21 cellular contexts compared by ENCODE assay signal in genomic region chr11:115941044-115941443, GRCh38.
DNase-seq lines count a peak whose midpoint lies in the region; ATAC-seq and TF ChIP-seq lines count a peak whose summit lies in the region.
"Had no signal": no experiment of that assay in that cellular context is flagged by ENCODE, and none has a peak within 500 bp of the region (broad histone marks: within the 10 kb centered on the region; RNA-seq: fewer than 3 reads in every experiment).

No MANE protein-coding gene starts in this region.

- peak overlapping the region; percentile 20 to 52 for H3K27ac ChIP-seq in breast epithelium
- H3K27ac ChIP-seq in SJSA1: peak overlapping the region; percentile 77
- peak overlapping the region; percentile 88 for H3K27ac ChIP-seq in smooth muscle cell (ENCODE audit: low read depth)
- no peak overlapping the region for H3K27ac ChIP-seq in psoas muscle
- H3K27ac ChIP-seq: BLaER1, GM23248, RWPE1 had no signal

- H3K9ac ChIP-seq in smooth muscle cell (ENCODE audit: low read depth): peak overlapping the region; percentile 50
- H3K9ac ChIP-seq: BLaER1, GM23248 had no signal

- H3K9me3 ChIP-seq in breast epithelium (no peaks in the 10 kb centered on the region), SJSA1 (replicated peaks) (no peaks in the 10 kb centered on the region), smooth muscle cell (replicated peaks; ENCODE audit: low read depth) (no peaks in the 10 kb centered on the region), psoas muscle (no peaks in the 10 kb centered on the region)
- H3K9me3 ChIP-seq: BLaER1 had no signal

- H4K20me1 ChIP-seq in smooth muscle cell (ENCODE audit: low read depth): no peaks in the 10 kb centered on the region
- H4K20me1 ChIP-seq: BLaER1 had no signal

- no peaks in the 10 kb centered on the region for H3K36me3 ChIP-seq in breast epithelium
- H3K36me3 ChIP-seq in SJSA1: no peaks in the 10 kb centered on the region
- no peaks in the 10 kb centered on the region for H3K36me3 ChIP-seq in smooth muscle cell (ENCODE audit: low read depth)
- no peaks in the 10 kb centered on the region for H3K36me3 ChIP-seq in psoas muscle (ENCODE audit: insufficient read depth in 1 of 2, low read depth in 1 of 2)
- H3K36me3 ChIP-seq: BLaER1 had no signal

- no peaks in the 10 kb centered on the region for H3K27me3 Mint-ChIP-seq in MCF 10A (ENCODE audit: insufficient read depth, unreplicated experiment)
- H3K27me3 Mint-ChIP-seq in glutamatergic neuron (ENCODE audit: unreplicated experiment): peaks cover 8% of the 10 kb centered on the region

- TF ChIP-seq CTCF in breast epithelium (IDR thresholded peaks at IDR 0.05): no peak
- TF ChIP-seq CTCF in MCF 10A (IDR thresholded peaks at IDR 0.05; ENCODE audit: unreplicated experiment): no peak
- TF ChIP-seq CTCF in glutamatergic neuron (IDR thresholded peaks at IDR 0.05; ENCODE audit: partially characterized antibody, unreplicated experiment): no peak
- TF ChIP-seq CTCF in smooth muscle cell (IDR thresholded peaks at IDR 0.05; ENCODE audit: borderline replicate concordance, insufficient read depth, poor library complexity, severe bottlenecking): no peak
- no peak for TF ChIP-seq CTCF in psoas muscle (IDR thresholded peaks at IDR 0.05)

- WGBS in smooth muscle cell (ENCODE audit: low lambda C conversion rate): 63% methylated on average over 5 of the region's 5 CpGs
- WGBS in psoas muscle, 3 donors: 87 to 92% (median 92%) methylated on average over 5 of the region's 5 CpGs

- POLR2A ChIA-PET in MCF 10A (lab: Yijun Ruan, JAX): no interaction called here

- peaks cover 30% of the 10 kb centered on the region for H3K9me3 Mint-ChIP-seq in MCF 10A (ENCODE audit: unreplicated experiment)
- peaks cover 17% of the 10 kb centered on the region for H3K9me3 Mint-ChIP-seq in glutamatergic neuron (ENCODE audit: unreplicated experiment)

- no TSS peak for BruUV-seq in MCF 10A (replicated peaks; lab: Mats Ljungman, UMichigan)

- H3K4me3 ChIP-seq in breast epithelium (no peak overlapping the region), SJSA1 (no peak overlapping the region), smooth muscle cell (no peak overlapping the region), psoas muscle (no peak overlapping the region)
- H3K4me3 ChIP-seq: BLaER1, GM23248 had no signal

- H3K4me1 Mint-ChIP-seq in MCF 10A (ENCODE audit: insufficient read depth, unreplicated experiment) (no peaks in the 10 kb centered on the region), glutamatergic neuron (ENCODE audit: low read depth, unreplicated experiment) (peaks cover 33% of the 10 kb centered on the region)

- no peaks in the 10 kb centered on the region for H3K4me1 ChIP-seq in breast epithelium
- H3K4me1 ChIP-seq in SJSA1 (replicated peaks): peaks cover 30% of the 10 kb centered on the region
- no peaks in the 10 kb centered on the region for H3K4me1 ChIP-seq in smooth muscle cell (ENCODE audit: low read depth)
- no peaks in the 10 kb centered on the region for H3K4me1 ChIP-seq in psoas muscle
- H3K4me1 ChIP-seq: BLaER1 had no signal

- H3K4me3 Mint-ChIP-seq in MCF 10A (ENCODE audit: unreplicated experiment): no peak overlapping the region
- H3K4me3 Mint-ChIP-seq in glutamatergic neuron (ENCODE audit: unreplicated experiment): no peak overlapping the region
- H3K4me3 Mint-ChIP-seq: CD8-positive, alpha-beta memory T cell had no signal

- H3K36me3 Mint-ChIP-seq in MCF 10A (ENCODE audit: insufficient read depth, unreplicated experiment) (no peaks in the 10 kb centered on the region), glutamatergic neuron (ENCODE audit: unreplicated experiment) (no peaks in the 10 kb centered on the region)
- H3K36me3 Mint-ChIP-seq: CD8-positive, alpha-beta memory T cell had no signal

- intact Hi-C loops in breast epithelium (cut with DNase I; ENCODE audit: low total_unique reads): no loop called here
- intact Hi-C loops in MCF 10A (cut with micrococcal nuclease): no loop called here
- intact Hi-C loops in psoas muscle (cut with DNase I): no loop called here

- H3K4me2 ChIP-seq in smooth muscle cell: peak overlapping the region; percentile 54
- H3K4me2 ChIP-seq: BLaER1 had no signal

- H3K79me2 ChIP-seq in smooth muscle cell (ENCODE audit: low read depth): no peaks in the 10 kb centered on the region

- no peaks in the 10 kb centered on the region for H3K27me3 ChIP-seq in breast epithelium
- H3K27me3 ChIP-seq in SJSA1 (replicated peaks): no peaks in the 10 kb centered on the region
- H3K27me3 ChIP-seq in smooth muscle cell (ENCODE audit: low read depth): peaks cover 9% of the 10 kb centered on the region
- peaks cover 0 to 11% (median 5%) of the 10 kb centered on the region in 3 donors for H3K27me3 ChIP-seq in psoas muscle (ENCODE audit: insufficient read depth in 3 of 3, low read length in 2 of 3)
- H3K27me3 ChIP-seq: BLaER1 had no signal

- H3K27ac Mint-ChIP-seq in MCF 10A (ENCODE audit: low read depth, unreplicated experiment) (no peak overlapping the region), glutamatergic neuron (ENCODE audit: unreplicated experiment) (peak overlapping the region; percentile 19)

- CTCF ChIA-PET in MCF 10A (lab: Yijun Ruan, JAX): no interaction called here

- no peak overlapping the region for H2AFZ ChIP-seq in smooth muscle cell (ENCODE audit: low read depth)
- H2AFZ ChIP-seq: GM23248 had no signal

- no peak for TF ChIP-seq POLR2A in breast epithelium (IDR thresholded peaks at IDR 0.05)

- DNase-seq in breast epithelium (ENCODE audit: low spot score in 2 of 2): no peak
- no peak for DNase-seq in MCF 10A (ENCODE audit: unreplicated experiment)
- DNase-seq in SJSA1 (ENCODE audit: low read depth in 1 of 2, low spot score in 2 of 2): no peak
- no peak for DNase-seq in glutamatergic neuron
- no peak for DNase-seq in smooth muscle cell (lab: John Stamatoyannopoulos, UW; ENCODE audit: unreplicated experiment)
- DNase-seq in psoas muscle: no peak
- no peak for DNase-seq in MV-4-11 (lab: John Stamatoyannopoulos, UW)
- DNase-seq: 8988T; CD8-positive, alpha-beta memory T cell; GF-D8; GM23248; HCEC 1CT; Karpas-422; MM.1S; NCI-H1105; NCI-H1694 treated with DMSO at 0.1 percent for 48 hours; NCI-H226; NCI-H526 treated with DMSO at 0.1 percent for 48 hours had no signal

- ATAC-seq in GM18861 (IDR thresholded peaks at IDR 0.05; ENCODE audit: unreplicated experiment) (no peak), psoas muscle (no peak)

- H3F3A ChIP-seq in smooth muscle cell (ENCODE audit: low read depth): no peaks in the 10 kb centered on the region
